Comparison of ENCODE assay signal across 15 cellular contexts in the genomic region with DNA sequence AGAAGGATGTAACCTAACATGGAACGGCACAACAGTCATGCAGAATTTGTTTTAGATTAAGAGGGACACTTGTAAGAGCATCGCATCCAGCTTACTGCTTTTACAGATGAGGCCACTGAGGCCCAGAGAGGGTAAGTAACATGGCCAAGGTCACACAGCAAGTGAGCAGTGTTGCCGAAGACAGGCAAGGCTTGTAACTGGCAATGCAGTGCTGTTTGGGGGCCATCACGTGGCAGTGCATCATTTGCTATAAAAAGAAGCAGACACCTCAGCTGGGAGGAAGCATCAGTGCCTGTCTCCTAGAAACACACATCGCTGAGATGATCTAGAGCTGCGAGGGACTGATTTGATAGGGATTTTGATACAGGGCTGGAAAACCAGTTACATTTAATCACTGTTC.
"Had no signal": no experiment of that assay in that cellular context is flagged by ENCODE, and none has a peak within 500 bp of the region (broad histone marks: within the 10 kb centered on the region; RNA-seq: fewer than 3 reads in every experiment).

No MANE protein-coding gene starts in this region.

- H3K27ac Mint-ChIP-seq: activated CD4-positive, alpha-beta memory T cell treated with anti-CD3 and anti-CD28 coated beads for 36 hours; activated naive CD4-positive, alpha-beta T cell treated with anti-CD3 and anti-CD28 coated beads for 36 hours; activated T-helper 1 cell treated with anti-CD3 and anti-CD28 coated beads, Interleukin-12 subunit alpha, Interleukin-12 subunit beta, Interleukin-2, Interleukin-4 antibody, amounts not matched to agents 30 ng/mL and 10 ng/mL and 1 ng/mL, durations not matched to agents 14 hours and 24 hours and 36 hours; progenitor cell of endocrine pancreas had no signal

- DNase-seq: activated CD4-positive, alpha-beta memory T cell treated with anti-CD3 and anti-CD28 coated beads for 36 hours; activated CD8-positive, alpha-beta memory T cell treated with anti-CD3 and anti-CD28 coated beads, Interleukin-2, amount 50 U/mL, for 4 hours; activated naive CD4-positive, alpha-beta T cell treated with anti-CD3 and anti-CD28 coated beads for 36 hours; effector CD8-positive, alpha-beta T cell; foreskin melanocyte; heart left ventricle; kidney; stimulated activated CD4-positive, alpha-beta T cell treated with anti-CD3 and anti-CD28 coated beads, Interleukin-12 subunit alpha, Interleukin-12 subunit beta, amount 100 ng/mL, for 4 hours; stimulated activated naive CD4-positive, alpha-beta T cell; substantia nigra; SW 1271; trophoblast cell had no signal

- H3K4me3 Mint-ChIP-seq: activated CD4-positive, alpha-beta memory T cell treated with anti-CD3 and anti-CD28 coated beads for 36 hours; activated naive CD4-positive, alpha-beta T cell treated with anti-CD3 and anti-CD28 coated beads for 36 hours; activated T-helper 1 cell treated with anti-CD3 and anti-CD28 coated beads, Interleukin-12 subunit alpha, Interleukin-12 subunit beta, Interleukin-2, Interleukin-4 antibody, amounts not matched to agents 30 ng/mL and 10 ng/mL and 1 ng/mL, durations not matched to agents 14 hours and 24 hours and 36 hours had no signal

- H3K9me3 Mint-ChIP-seq: activated CD4-positive, alpha-beta memory T cell treated with anti-CD3 and anti-CD28 coated beads for 36 hours; activated naive CD4-positive, alpha-beta T cell treated with anti-CD3 and anti-CD28 coated beads for 36 hours; activated T-helper 1 cell treated with anti-CD3 and anti-CD28 coated beads, Interleukin-12 subunit alpha, Interleukin-12 subunit beta, Interleukin-2, Interleukin-4 antibody, amounts not matched to agents 30 ng/mL and 10 ng/mL and 1 ng/mL, durations not matched to agents 14 hours and 24 hours and 36 hours had no signal

- ATAC-seq: sciatic nerve had no signal

- H3K36me3 Mint-ChIP-seq: activated CD4-positive, alpha-beta memory T cell treated with anti-CD3 and anti-CD28 coated beads for 36 hours had no signal
